22 cellular contexts compared by ENCODE assay signal in genomic region chr2:140274891-140275290, GRCh38.
DNase-seq lines count a peak whose midpoint lies in the region; ATAC-seq and TF ChIP-seq lines count a peak whose summit lies in the region.
"Had no signal": no experiment of that assay in that cellular context is flagged by ENCODE, and none has a peak within 500 bp of the region (broad histone marks: within the 10 kb centered on the region; RNA-seq: fewer than 3 reads in every experiment).

No MANE protein-coding gene starts in this region.

- no peak overlapping the region for H3K27ac ChIP-seq in A673 (ENCODE audit: low read depth, low read length, poor library complexity, severe bottlenecking)
- H3K27ac ChIP-seq: A549, KMS-11 had no signal

- CTCF ChIA-PET in A673 (lab: Charles Lee), result no interaction called here

- no peaks in the 10 kb centered on the region for H3K27me3 ChIP-seq in A673 (replicated peaks; ENCODE audit: insufficient read depth, low read depth, low read length, poor library complexity)

- no peaks in the 10 kb centered on the region for H3K36me3 ChIP-seq in A673 (ENCODE audit: insufficient read depth, low read length, poor library complexity, severe bottlenecking)
- H3K36me3 ChIP-seq: HAP-1 had no signal

- no peaks in the 10 kb centered on the region for H3K4me1 ChIP-seq in A673 (ENCODE audit: insufficient read depth, low read length, poor library complexity, severe bottlenecking)
- H3K4me1 ChIP-seq: A549 had no signal

- TF ChIP-seq CTCF in GM20000 (IDR thresholded peaks at IDR 0.05; ENCODE audit: extremely low read depth, missing control alignments) (no peak), A673 (conservative IDR thresholded peaks at IDR 0.05; ENCODE audit: low read depth, low read length) (no peak)

- BruUV-seq in A673 (replicated peaks; lab: Mats Ljungman, UMichigan), result no TSS peak

- intact Hi-C loops in A673 (cut with micrococcal nuclease; ENCODE audit: unreplicated experiment), result no loop called here

- no peak overlapping the region for H3K4me3 ChIP-seq in A673 (ENCODE audit: low read depth, low read length, poor library complexity, severe bottlenecking)
- H3K4me3 ChIP-seq: A549, HAP-1 had no signal

- no peaks in the 10 kb centered on the region for H3K9me3 ChIP-seq in A673 (ENCODE audit: low read depth, low read length, poor library complexity, severe bottlenecking)
- H3K9me3 ChIP-seq: A549, HAP-1 had no signal

- peak; percentile 33 for DNase-seq in ELR (ENCODE audit: low read depth)
- peak; percentile 72 for DNase-seq in NCI-H146 (lab: John Stamatoyannopoulos, UW)
- DNase-seq in NCI-H748 (lab: John Stamatoyannopoulos, UW; ENCODE audit: unreplicated experiment), result peak; percentile 85
- peak; percentile 5 for DNase-seq in foreskin melanocyte
- no peak for DNase-seq in GM20000 (ENCODE audit: low spot score)
- no peak for DNase-seq in A673 (ENCODE audit: low spot score)
- DNase-seq: C1 segment of cervical spinal cord; CD8-positive, alpha-beta T cell; DMS 273 treated with DMSO at 0.1 percent for 48 hours; DND-41; GOT3; HFFc6; MM.1S; NCI-H1694 treated with DMSO at 0.1 percent for 48 hours; NCI-H446; NCI-H524 treated with DMSO at 0.1 percent for 48 hours had no signal

- no peak for ATAC-seq in HG02938 (IDR thresholded peaks at IDR 0.05; ENCODE audit: unreplicated experiment)
- ATAC-seq in HG03097 (IDR thresholded peaks at IDR 0.05; ENCODE audit: low FRiP score, unreplicated experiment), result no peak
- ATAC-seq: A549; CD8-positive, alpha-beta T cell; Panc1 had no signal

- POLR2A ChIA-PET in A673 (lab: Charles Lee; ENCODE audit: low non-redundant PET), result no interaction called here

Comparison
In these comparisons a context has a peak if more than half of its experiments do, and no peak if none do; other contexts are left out.
1. DNase-seq: peak in ELR (single experiment), NCI-H146 (single experiment), NCI-H748 (single experiment) and foreskin melanocyte (single experiment); none in GM20000 (single experiment) and A673 (single experiment).